In genomic region chr16:10589106-10589505, GRCh38 we compare ENCODE assay signal across 18 cellular contexts. TPM values are rescaled to one million over a fixed set of nuclear protein-coding genes. Genes with fewer than 3 reads are reported as not detected.
DNase-seq lines count a peak whose midpoint lies in the region; FAIRE-seq and TF ChIP-seq lines count a peak whose summit lies in the region.
"Had no signal": no experiment of that assay in that cellular context is flagged by ENCODE, and none has a peak within 500 bp of the region (broad histone marks: within the 10 kb centered on the region; RNA-seq: fewer than 3 reads in every experiment).

No MANE protein-coding gene starts in this region.

- H3K9me3 Mint-ChIP-seq in neural progenitor cell: no peaks in the 10 kb centered on the region
- H3K9me3 Mint-ChIP-seq: CD4-positive, alpha-beta memory T cell; GM23338; IgD-negative memory B cell had no signal

- H3K79me2 ChIP-seq in neural progenitor cell (ENCODE audit: low read depth): no peaks in the 10 kb centered on the region

- H3K4me3 Mint-ChIP-seq in neural progenitor cell: peak overlapping the region; percentile 6
- H3K4me3 Mint-ChIP-seq: CD4-positive, alpha-beta memory T cell; GM23338; IgD-negative memory B cell had no signal

- peak overlapping the region in 6 of 11 experiments; percentile 10 to 54 (median 28); a peak in 8 of 22 replicates for H3K4me2 ChIP-seq in BLaER1 treated with 17β-estradiol and CSF1 and Interleukin-3, amounts not matched to agents 10 nM and 100 nM
- peak overlapping the region; percentile 55 for H3K4me2 ChIP-seq in neural progenitor cell
- H3K4me2 ChIP-seq: GM23338 had no signal

- peaks cover 0 to 10% (median 5%) of the 10 kb centered on the region in 10 experiments; a peak in 9 of 20 replicates for H3K4me1 ChIP-seq in BLaER1 treated with 17β-estradiol and CSF1 and Interleukin-3, amounts not matched to agents 10 nM and 100 nM
- H3K4me1 ChIP-seq in neural progenitor cell: peaks cover 31% of the 10 kb centered on the region

- no peak overlapping the region for H3K27ac ChIP-seq in BLaER1 treated with 17β-estradiol and CSF1 and Interleukin-3, amounts not matched to agents 10 nM and 100 nM
- H3K27ac ChIP-seq in neural progenitor cell: no peak overlapping the region
- H3K27ac ChIP-seq: C4-2B had no signal

- H3K9ac ChIP-seq in BLaER1 treated with 17β-estradiol and CSF1 and Interleukin-3, amounts not matched to agents 10 nM and 100 nM: no peak overlapping the region
- H3K9ac ChIP-seq in neural progenitor cell: no peak overlapping the region

- peaks cover 8% of the 10 kb centered on the region for H3F3A ChIP-seq in neural progenitor cell (ENCODE audit: low read depth)

- no peaks in the 10 kb centered on the region for H4K20me1 ChIP-seq in BLaER1 treated with 17β-estradiol and CSF1 and Interleukin-3, amounts not matched to agents 10 nM and 100 nM
- no peaks in the 10 kb centered on the region for H4K20me1 ChIP-seq in neural progenitor cell (ENCODE audit: low read depth)

- no peak overlapping the region for H3K27ac Mint-ChIP-seq in neural progenitor cell
- H3K27ac Mint-ChIP-seq: GM23338, IgD-negative memory B cell had no signal

- no peak for TF ChIP-seq CTCF in bronchial epithelial cell (IDR thresholded peaks at IDR 0.05; ENCODE audit: insufficient read depth, low read length, severe bottlenecking)
- TF ChIP-seq CTCF in neural progenitor cell (IDR thresholded peaks at IDR 0.05): no peak

- no peaks in the 10 kb centered on the region for H3K27me3 ChIP-seq in BLaER1 treated with 17β-estradiol and CSF1 and Interleukin-3, amounts not matched to agents 10 nM and 100 nM
- no peaks in the 10 kb centered on the region for H3K27me3 ChIP-seq in bronchial epithelial cell (ENCODE audit: control insufficient read depth, insufficient read depth, low read length)
- no peaks in the 10 kb centered on the region for H3K27me3 ChIP-seq in neural progenitor cell

- H2AFZ ChIP-seq in neural progenitor cell (replicated peaks): no peak overlapping the region
- H2AFZ ChIP-seq: GM23338 had no signal

- peak; percentile 32 for FAIRE-seq in bronchial epithelial cell (lab: Jason Lieb, UNC)
- FAIRE-seq: GM12892 had no signal

- DNase-seq in DMS53 (lab: John Stamatoyannopoulos, UW): peak; percentile 48
- DNase-seq in bronchial epithelial cell (ENCODE audit: low read depth): peak; percentile 53
- peak; percentile 72 for DNase-seq in neural progenitor cell (ENCODE audit: low spot score)
- no peak for DNase-seq in NK-92 treated with Interleukin-12 subunit alpha and Interleukin-12 subunit beta, amount 100 ng/mL, for 24 hours (lab: John Stamatoyannopoulos, UW)
- DNase-seq in iPS-NIHi7 (ENCODE audit: extremely low spot score): no peak
- no peak for DNase-seq in SHP77 treated with DMSO at 0.1 percent for 48 hours (lab: John Stamatoyannopoulos, UW)
- DNase-seq: ACHN; CD4-positive, alpha-beta memory T cell; COR-L47; DND-41; GDM1; H7; KG1 had no signal

- peaks cover 7% of the 10 kb centered on the region for H3K27me3 Mint-ChIP-seq in neural progenitor cell (ENCODE audit: insufficient read depth, low read depth)

- no peak overlapping the region for H3K4me3 ChIP-seq in BLaER1 treated with 17β-estradiol and CSF1 and Interleukin-3, amounts not matched to agents 10 nM and 100 nM
- H3K4me3 ChIP-seq in bronchial epithelial cell (ENCODE audit: low read depth, low read length): no peak overlapping the region
- H3K4me3 ChIP-seq in neural progenitor cell: no peak overlapping the region
- H3K4me3 ChIP-seq: GM23338 had no signal

- H3K4me1 Mint-ChIP-seq in neural progenitor cell: peaks cover 27% of the 10 kb centered on the region
- H3K4me1 Mint-ChIP-seq: CD4-positive, alpha-beta memory T cell had no signal

- no peaks in the 10 kb centered on the region for H3K36me3 ChIP-seq in BLaER1 treated with 17β-estradiol and CSF1 and Interleukin-3, amounts not matched to agents 10 nM and 100 nM
- no peaks in the 10 kb centered on the region for H3K36me3 ChIP-seq in bronchial epithelial cell (ENCODE audit: control insufficient read depth, insufficient read depth, low read length)
- no peaks in the 10 kb centered on the region for H3K36me3 ChIP-seq in neural progenitor cell

- H3K36me3 Mint-ChIP-seq in neural progenitor cell: no peaks in the 10 kb centered on the region
- H3K36me3 Mint-ChIP-seq: CD4-positive, alpha-beta memory T cell; IgD-negative memory B cell had no signal

- H3K9me3 ChIP-seq in BLaER1 treated with 17β-estradiol and CSF1 and Interleukin-3, amounts not matched to agents 10 nM and 100 nM (replicated peaks in 1 of 11): no peaks in the 10 kb centered on the region
- no peaks in the 10 kb centered on the region for H3K9me3 ChIP-seq in neural progenitor cell (ENCODE audit: low read depth)

RNA-seq across cellular contexts. Expression of gene EMP2, which starts 8.7 kb away (rescaled TPM):
- total RNA-seq in bronchial epithelial cell (15.5 and 24.6 TPM in 2 replicates), neural progenitor cell (ENCODE audit: low replicate concordance) (15.8 and 16.4 TPM in 2 replicates)
- total RNA-seq: CD4-positive, alpha-beta memory T cell had no signal

Comparison
In these comparisons a context has a peak if more than half of its experiments do, and no peak if none do; other contexts are left out.
1. DNase-seq: peak in DMS53 (single experiment), bronchial epithelial cell (single experiment) and neural progenitor cell (single experiment); none in NK-92 treated with Interleukin-12 subunit alpha and Interleukin-12 subunit beta, amount 100 ng/mL, for 24 hours (single experiment), iPS-NIHi7 (single experiment) and SHP77 treated with DMSO at 0.1 percent for 48 hours (single experiment).